In the genomic region with DNA sequence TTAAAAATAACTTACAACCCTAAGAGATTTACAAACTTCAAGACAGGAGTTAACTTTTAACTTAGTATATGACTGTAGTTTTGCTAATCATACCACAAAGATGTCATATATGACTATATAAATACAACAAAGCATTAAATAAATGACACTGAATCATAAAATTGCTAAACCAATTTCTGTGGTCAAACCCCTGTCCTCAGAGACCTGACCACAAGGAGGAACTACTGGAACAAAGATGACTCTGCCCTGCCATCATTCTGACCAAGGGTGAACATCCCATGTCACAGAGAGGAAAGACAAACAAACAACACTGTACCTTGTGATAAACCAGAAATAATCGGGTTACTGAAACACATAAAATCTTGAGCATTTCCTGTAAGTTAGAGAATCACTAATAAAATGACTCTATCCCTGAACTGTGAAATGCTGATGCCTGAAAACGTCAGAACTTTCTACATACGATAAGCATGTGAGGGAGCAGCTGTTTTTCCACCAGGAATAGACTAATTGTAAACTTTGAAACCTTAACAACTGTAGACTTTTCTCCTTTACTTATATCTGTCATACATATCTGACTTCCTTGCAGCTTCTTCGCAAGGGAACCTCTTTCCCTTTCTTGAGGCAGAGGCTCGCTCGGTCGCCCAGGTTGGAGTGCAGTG, we compare ENCODE assay signal across 8 cellular contexts. TPM values are rescaled to one million over a fixed set of nuclear protein-coding genes. Genes with fewer than 3 reads are reported as not detected.
DNase-seq lines count a peak whose midpoint lies in the region; ATAC-seq and TF ChIP-seq lines count a peak whose summit lies in the region.

No MANE protein-coding gene starts in this region.

- no peak overlapping the region for H2BK120ac ChIP-seq in H9 (ENCODE audit: low read depth, low read length, poor library complexity, severe bottlenecking)

- no peak overlapping the region for H4K5ac ChIP-seq in H9 (ENCODE audit: insufficient read length, low read depth, low read length)

- no peak overlapping the region for H3K9ac ChIP-seq in H9 (ENCODE audit: extremely low read depth, insufficient read length, low read length)

- H2AK5ac ChIP-seq in H9 (ENCODE audit: insufficient read length, low read length): no peak overlapping the region

- H4K8ac ChIP-seq in H9 (replicated peaks; ENCODE audit: insufficient read length, low read depth, low read length): no peak overlapping the region

- peak; percentile 88 for ATAC-seq in GM21423 (IDR thresholded peaks at IDR 0.05; ENCODE audit: unreplicated experiment)

- H3K27me3 ChIP-seq in H9 (ENCODE audit: insufficient read depth, low read length) (no peaks in the 10 kb centered on the region), ascending aorta (no peaks in the 10 kb centered on the region)

- H3K56ac ChIP-seq in H9 (ENCODE audit: insufficient read length, low read depth, low read length): no peak overlapping the region

- no peaks in the 10 kb centered on the region for H3K79me1 ChIP-seq in H9 (ENCODE audit: insufficient read depth, low read depth, low read length, poor library complexity, severe bottlenecking)

- no peak overlapping the region for H3K18ac ChIP-seq in H9 (ENCODE audit: insufficient read length, low read depth, low read length)

- peaks cover 4% of the 10 kb centered on the region for H3K4me1 Mint-ChIP-seq in chondrocyte (ENCODE audit: low read depth)
- H3K4me1 Mint-ChIP-seq in H9: no peaks in the 10 kb centered on the region

- H3K4me1 ChIP-seq in H9 (ENCODE audit: insufficient read depth, low read length): no peaks in the 10 kb centered on the region
- no peaks in the 10 kb centered on the region for H3K4me1 ChIP-seq in ascending aorta

- no peak overlapping the region for H2BK15ac ChIP-seq in H9 (ENCODE audit: low read depth, low read length)

- no peak overlapping the region for H2AFZ ChIP-seq in H9 (ENCODE audit: low read length)

- H3K9me3 ChIP-seq in H9 (ENCODE audit: control insufficient read depth, low read depth, low read length) (no peaks in the 10 kb centered on the region), ascending aorta (no peaks in the 10 kb centered on the region)

- no peak overlapping the region for H2BK5ac ChIP-seq in H9 (ENCODE audit: insufficient read length, low read length)

- no peak overlapping the region for H3K4me3 ChIP-seq in ascending aorta

- H3K27ac ChIP-seq in H9 (ENCODE audit: insufficient read length, low read depth, low read length): no peak overlapping the region
- no peak overlapping the region for H3K27ac ChIP-seq in ascending aorta

- TF ChIP-seq CTCF in chondrocyte (IDR thresholded peaks at IDR 0.05) (no peak), H9 (conservative IDR thresholded peaks at IDR 0.05) (no peak), ascending aorta (IDR thresholded peaks at IDR 0.05) (no peak)

- peak; percentile 66 for DNase-seq in GM04503 (ENCODE audit: low read depth)
- peak; percentile 68 for DNase-seq in HS-5 (ENCODE audit: low read depth)
- DNase-seq in chondrocyte (ENCODE audit: low spot score): no peak
- no peak for DNase-seq in NCI-H1105 (lab: John Stamatoyannopoulos, UW)
- DNase-seq in H9: no peak
- no peak for DNase-seq in ascending aorta (ENCODE audit: low spot score in 2 of 2)
- no peak for DNase-seq in activated effector memory CD4-positive, alpha-beta T cell treated with Interleukin-2 at 50 U/mL for 16 hours

- peaks cover 46 to 71% of the 10 kb centered on the region in 2 donors for H3K36me3 ChIP-seq in ascending aorta

- no peaks in the 10 kb centered on the region for H3K79me2 ChIP-seq in H9 (ENCODE audit: insufficient read depth, low read length)

- H3K4me3 Mint-ChIP-seq in chondrocyte (ENCODE audit: unreplicated experiment): no peak overlapping the region
- H3K4me3 Mint-ChIP-seq in H9: no peak overlapping the region

- intact Hi-C loops in ascending aorta (cut with DNase I): no loop called here

- no peaks in the 10 kb centered on the region for H4K20me1 ChIP-seq in H9 (ENCODE audit: control insufficient read depth, insufficient read depth, insufficient read length)

- no peak overlapping the region for H3K14ac ChIP-seq in H9 (ENCODE audit: insufficient read depth, low read length)

- H3K27ac Mint-ChIP-seq in chondrocyte (ENCODE audit: unreplicated experiment): peak overlapping the region; percentile 52
- no peak overlapping the region; a peak in 1 of 7 replicates for H3K27ac Mint-ChIP-seq in H9

- H3K36me3 Mint-ChIP-seq in chondrocyte (ENCODE audit: low read depth): peaks cover 15% of the 10 kb centered on the region
- peaks cover 28 to 69% (median 51%) of the 10 kb centered on the region in 3 experiments for H3K36me3 Mint-ChIP-seq in H9 (ENCODE audit: insufficient read depth in 1 of 3, low read depth in 3 of 3)

- no peak overlapping the region for H3T11ph ChIP-seq in H9 (ENCODE audit: low read length)

- H3K9me3 Mint-ChIP-seq in chondrocyte (ENCODE audit: low read depth) (no peaks in the 10 kb centered on the region), H9 (no peaks in the 10 kb centered on the region)

- no peak overlapping the region for H2BK20ac ChIP-seq in H9 (ENCODE audit: low read depth, low read length, poor library complexity, severe bottlenecking)

- no peak overlapping the region for H3K4me2 ChIP-seq in H9 (ENCODE audit: insufficient read depth, insufficient read length, low read length)

- no peak overlapping the region for H3K4ac ChIP-seq in H9 (ENCODE audit: low read depth, low read length)

- H3K27me3 Mint-ChIP-seq in chondrocyte (ENCODE audit: low read depth) (no peaks in the 10 kb centered on the region), H9 (ENCODE audit: low read depth) (no peaks in the 10 kb centered on the region)

- no peak overlapping the region for H4K91ac ChIP-seq in H9 (ENCODE audit: insufficient read length, low read depth, low read length)

- WGBS in H9 (ENCODE audit: extremely low coverage, insufficient read length, low lambda C conversion rate): no CpG with 5 or more reads among the region's 7 CpGs

- no peaks in the 10 kb centered on the region for H3K23me2 ChIP-seq in H9 (ENCODE audit: insufficient read length, low read depth, low read length, poor library complexity, severe bottlenecking)

- no peak overlapping the region for H2BK12ac ChIP-seq in H9 (ENCODE audit: insufficient read length, low read depth, low read length)

- no peak overlapping the region for H3K23ac ChIP-seq in H9 (ENCODE audit: insufficient read length, low read depth, low read length)

RNA-seq across cellular contexts. Expression of gene WDR59, which starts 47.9 kb away (rescaled TPM):
- 36.8 to 40.9 TPM (median 37.3 TPM) in 3 replicates for total RNA-seq in chondrocyte
- total RNA-seq in H9 (2021): 91.8 and 97.5 TPM in 2 replicates
- 22.0 TPM for total RNA-seq in ascending aorta

Comparison
In these comparisons a context has a peak if more than half of its experiments do, and no peak if none do; other contexts are left out.
1. DNase-seq: peak in GM04503 (single experiment) and HS-5 (single experiment); none in chondrocyte (single experiment), NCI-H1105 (single experiment), H9 (single experiment), ascending aorta (0 of 2) and activated effector memory CD4-positive, alpha-beta T cell treated with Interleukin-2 at 50 U/mL for 16 hours (single experiment).